ENCODE assay signal across 18 cellular contexts in the genomic region with DNA sequence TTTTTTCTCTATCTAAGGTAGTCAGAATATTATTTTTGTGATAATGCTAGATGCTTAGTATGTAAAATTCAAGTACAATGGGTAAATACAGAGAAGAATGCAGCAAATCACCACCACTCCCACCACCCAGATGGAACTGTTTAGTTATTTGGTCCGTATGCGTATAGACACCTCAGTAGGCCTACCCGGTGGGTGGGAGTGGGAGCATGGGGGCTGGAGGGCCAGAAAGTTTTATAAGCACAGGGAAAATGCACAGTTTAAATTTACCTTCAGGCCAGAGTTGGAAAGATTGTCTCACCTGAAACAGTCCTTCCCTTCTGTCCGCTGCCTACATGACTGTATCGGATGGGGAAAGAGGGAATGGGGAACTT. TPM values are rescaled to one million over a fixed set of nuclear protein-coding genes. Genes with fewer than 3 reads are reported as not detected.
DNase-seq lines count a peak whose midpoint lies in the region; ATAC-seq and TF ChIP-seq lines count a peak whose summit lies in the region.
"Had no signal": no experiment of that assay in that cellular context is flagged by ENCODE, and none has a peak within 500 bp of the region (broad histone marks: within the 10 kb centered on the region; RNA-seq: fewer than 3 reads in every experiment).

No MANE protein-coding gene starts in this region.

- H3K79me2 ChIP-seq in neural progenitor cell (ENCODE audit: low read depth): peaks cover 5% of the 10 kb centered on the region

- CTCF ChIA-PET in RWPE1 (lab: Yijun Ruan, JAX): no interaction called here

- H3F3A ChIP-seq in neural progenitor cell (ENCODE audit: low read depth): peaks cover 16% of the 10 kb centered on the region

- intact Hi-C loops in transverse colon (cut with DNase I; ENCODE audit: low total_unique reads): no loop called here

- H3K36me3 ChIP-seq in neural progenitor cell: no peaks in the 10 kb centered on the region
- H3K36me3 ChIP-seq in transverse colon: no peaks in the 10 kb centered on the region
- H3K36me3 ChIP-seq: Peyer's patch had no signal

- H3K9me3 ChIP-seq in neural progenitor cell (ENCODE audit: low read depth) (no peaks in the 10 kb centered on the region), transverse colon (no peaks in the 10 kb centered on the region)
- H3K9me3 ChIP-seq: Peyer's patch had no signal

- DNase-seq in RWPE1 (ENCODE audit: low spot score) (no peak), chondrocyte (ENCODE audit: low spot score) (no peak), neural progenitor cell (ENCODE audit: low spot score) (no peak), transverse colon (no peak), foreskin melanocyte (no peak), T-helper 9 cell (no peak)
- DNase-seq: activated CD4-positive, CD25-positive, alpha-beta regulatory T cell treated with anti-CD3 and anti-CD28 coated beads, Interleukin-2, amount 50 U/mL, for 72 hours; activated CD8-positive, alpha-beta memory T cell treated with anti-CD3 and anti-CD28 coated beads, Interleukin-2, amount 50 U/mL, for 48 hours; activated naive CD4-positive, alpha-beta T cell treated with Interleukin-2 at 50 U/mL for 16 hours; CD4-positive, CD25-positive, alpha-beta regulatory T cell; kidney; NCI-H1092; NCI-H748 treated with DMSO at 0.1 percent for 48 hours; Peyer's patch; stimulated activated CD4-positive, alpha-beta T cell treated with anti-CD3 and anti-CD28 coated beads, Interleukin-2, amount 100 ng/mL, for 48 hours; stimulated activated CD8-positive, alpha-beta memory T cell treated with anti-CD3 and anti-CD28 coated beads, Interleukin-4, amount 100 ng/mL, for 48 hours had no signal

- H3K4me1 ChIP-seq in neural progenitor cell (peaks cover 43% of the 10 kb centered on the region), transverse colon (peaks cover 39 to 66% (median 47%) of the 10 kb centered on the region in 4 donors)

- H3K4me3 ChIP-seq in neural progenitor cell (no peak overlapping the region), transverse colon (no peak overlapping the region)
- H3K4me3 ChIP-seq: Peyer's patch had no signal

- H3K9me3 Mint-ChIP-seq in chondrocyte (ENCODE audit: low read depth): no peaks in the 10 kb centered on the region
- H3K9me3 Mint-ChIP-seq in neural progenitor cell: peaks cover 2% of the 10 kb centered on the region
- H3K9me3 Mint-ChIP-seq: CD4-positive, CD25-positive, alpha-beta regulatory T cell; central memory CD8-positive, alpha-beta T cell had no signal

- H3K27ac ChIP-seq in RWPE1 (peak overlapping the region; percentile 100), neural progenitor cell (no peak overlapping the region), transverse colon (peak overlapping the region in 3 of 4 donors; percentile 66 to 84 (median 82))

- peak overlapping the region; percentile 79 for H3K27ac Mint-ChIP-seq in chondrocyte (ENCODE audit: unreplicated experiment)
- H3K27ac Mint-ChIP-seq in neural progenitor cell: peak overlapping the region; percentile 89
- H3K27ac Mint-ChIP-seq: CD4-positive, CD25-positive, alpha-beta regulatory T cell had no signal

- H3K4me2 ChIP-seq in neural progenitor cell: no peak overlapping the region

- ATAC-seq in GM21381 (IDR thresholded peaks at IDR 0.05; ENCODE audit: unreplicated experiment): no peak

- H3K4me3 Mint-ChIP-seq in chondrocyte (ENCODE audit: unreplicated experiment) (no peak overlapping the region), neural progenitor cell (no peak overlapping the region)
- H3K4me3 Mint-ChIP-seq: CD4-positive, CD25-positive, alpha-beta regulatory T cell; central memory CD8-positive, alpha-beta T cell had no signal

- H3K4me1 Mint-ChIP-seq in chondrocyte (ENCODE audit: low read depth): peaks cover 99% of the 10 kb centered on the region
- peaks cover 80% of the 10 kb centered on the region for H3K4me1 Mint-ChIP-seq in neural progenitor cell
- H3K4me1 Mint-ChIP-seq: central memory CD8-positive, alpha-beta T cell had no signal

- TF ChIP-seq CTCF in RWPE1 (conservative IDR thresholded peaks at IDR 0.05; ENCODE audit: low read depth): no peak
- TF ChIP-seq CTCF in chondrocyte (IDR thresholded peaks at IDR 0.05): no peak
- TF ChIP-seq CTCF in neural progenitor cell (IDR thresholded peaks at IDR 0.05): no peak
- no peak for TF ChIP-seq CTCF in transverse colon (IDR thresholded peaks at IDR 0.05)

- H3K36me3 Mint-ChIP-seq in chondrocyte (ENCODE audit: low read depth): peaks cover 4% of the 10 kb centered on the region
- H3K36me3 Mint-ChIP-seq in neural progenitor cell: peaks cover 2% of the 10 kb centered on the region
- H3K36me3 Mint-ChIP-seq: CD4-positive, CD25-positive, alpha-beta regulatory T cell had no signal

- H3K27me3 ChIP-seq in neural progenitor cell (no peaks in the 10 kb centered on the region), transverse colon (no peaks in the 10 kb centered on the region)
- H3K27me3 ChIP-seq: Peyer's patch had no signal

- 92% methylated on average over 5 of the region's 5 CpGs; no CpG with 5 or more reads in 1 of the 2 donors for WGBS in transverse colon (ENCODE audit: low coverage in 1 of 2), 2 donors

- in situ Hi-C loops in transverse colon (cut with MboI; ENCODE audit: low pct_ligation_motif_present in 1 of 4, low pct_unique_long_range_greater_than_20kb in 1 of 4, low sequenced_read_pairs in 3 of 4): no loop called here

- no peak for TF ChIP-seq EP300 in transverse colon (IDR thresholded peaks at IDR 0.05; ENCODE audit: low read depth)

- POLR2A ChIA-PET in RWPE1 (lab: Yijun Ruan, JAX; ENCODE audit: low non-redundant PET): no interaction called here

- H3K27me3 Mint-ChIP-seq in chondrocyte (ENCODE audit: low read depth) (no peaks in the 10 kb centered on the region), neural progenitor cell (ENCODE audit: insufficient read depth, low read depth) (no peaks in the 10 kb centered on the region)
- H3K27me3 Mint-ChIP-seq: CD4-positive, CD25-positive, alpha-beta regulatory T cell had no signal

- no peak for TF ChIP-seq POLR2A in transverse colon (IDR thresholded peaks at IDR 0.05)

- no peak overlapping the region for H3K9ac ChIP-seq in neural progenitor cell

- peaks cover 9% of the 10 kb centered on the region for H4K20me1 ChIP-seq in neural progenitor cell (ENCODE audit: low read depth)

- H2AFZ ChIP-seq in neural progenitor cell (replicated peaks): no peak overlapping the region

RNA-seq across cellular contexts. Expression of a gene that starts 15.5 kb away (rescaled TPM):
- total RNA-seq in chondrocyte (43.9 to 65.4 TPM (median 63.2 TPM) in 3 replicates), neural progenitor cell (ENCODE audit: low replicate concordance) (9.1 and 11.9 TPM in 2 replicates), transverse colon (10 to 100 TPM in 1 of 4 donors, 1 to 10 TPM in 3; 1.6 to 10.5 (median 3.9) TPM)
- total RNA-seq: CD4-positive, CD25-positive, alpha-beta regulatory T cell had no signal
